Comparison of ENCODE assay signal across 19 cellular contexts in the genomic region with DNA sequence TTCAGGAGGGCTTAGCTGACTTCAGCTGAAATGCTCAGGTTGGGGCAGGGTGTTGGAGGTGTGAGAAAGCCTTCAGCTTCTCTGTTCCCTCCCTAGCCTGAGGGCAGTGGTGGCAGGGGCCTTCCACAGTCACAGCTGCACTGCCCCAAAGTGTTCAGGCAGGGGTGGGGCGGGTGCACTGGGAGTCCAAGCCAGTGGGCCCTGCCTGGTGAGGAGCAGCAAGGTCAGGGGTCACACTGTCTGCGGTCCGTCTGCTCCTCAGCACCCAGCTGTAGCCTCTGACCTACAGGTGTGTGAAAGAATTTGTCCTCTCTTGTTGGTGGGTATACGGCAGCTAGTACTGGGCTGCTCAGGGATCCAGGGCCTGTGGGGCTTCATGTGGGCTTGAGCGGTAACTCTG.
DNase-seq lines count a peak whose midpoint lies in the region; ATAC-seq and TF ChIP-seq lines count a peak whose summit lies in the region.
"Had no signal": no experiment of that assay in that cellular context is flagged by ENCODE, and none has a peak within 500 bp of the region (broad histone marks: within the 10 kb centered on the region; RNA-seq: fewer than 3 reads in every experiment).

No MANE protein-coding gene starts in this region.

- no peak overlapping the region for H2AFZ ChIP-seq in osteoblast (ENCODE audit: low read length)
- H2AFZ ChIP-seq: GM23248 had no signal

- no peaks in the 10 kb centered on the region for H3K27me3 Mint-ChIP-seq in activated naive CD8-positive, alpha-beta T cell treated with anti-CD3 and anti-CD28 coated beads, Interleukin-2, amount 50 U/mL, for 24 hours
- no peaks in the 10 kb centered on the region for H3K27me3 Mint-ChIP-seq in activated naive CD8-positive, alpha-beta T cell treated with anti-CD3 and anti-CD28 coated beads for 36 hours
- H3K27me3 Mint-ChIP-seq: B cell; CD4-positive, CD25-positive, alpha-beta regulatory T cell had no signal

- ATAC-seq in activated naive CD8-positive, alpha-beta T cell treated with anti-CD3 and anti-CD28 coated beads, Interleukin-2, amount 50 U/mL, for 24 hours = peak; percentile 15
- ATAC-seq in upper lobe of right lung (peak; percentile 50), heart right ventricle (no peak), HG03139 (IDR thresholded peaks at IDR 0.05; ENCODE audit: unreplicated experiment) (no peak)
- ATAC-seq: CD8-positive, alpha-beta T cell had no signal

- DNase-seq in activated naive CD8-positive, alpha-beta T cell treated with anti-CD3 and anti-CD28 coated beads, Interleukin-2, amount 50 U/mL, for 24 hours = no peak
- no peak for DNase-seq in activated naive CD8-positive, alpha-beta T cell treated with anti-CD3 and anti-CD28 coated beads for 36 hours
- DNase-seq in osteoblast (ENCODE audit: insufficient read length, low spot score, missing footprints) = peak; percentile 31
- DNase-seq in upper lobe of right lung = no peak
- DNase-seq in heart right ventricle = no peak
- DNase-seq in RKO (ENCODE audit: low spot score) = no peak
- DNase-seq: Caco-2; CD4-positive, CD25-positive, alpha-beta regulatory T cell; CD8-positive, alpha-beta T cell; DMS153; DND-41; GM23248; HFFc6 had no signal

- no peak overlapping the region for H3K27ac ChIP-seq in osteoblast (ENCODE audit: low read depth, low read length)
- no peak overlapping the region for H3K27ac ChIP-seq in upper lobe of right lung
- H3K27ac ChIP-seq in heart right ventricle = no peak overlapping the region
- H3K27ac ChIP-seq: 22Rv1, BLaER1, C4-2B, GM23248 had no signal

- H3K36me3 ChIP-seq in osteoblast (ENCODE audit: insufficient read depth, low read length) (no peaks in the 10 kb centered on the region), upper lobe of right lung (no peaks in the 10 kb centered on the region), heart right ventricle (no peaks in the 10 kb centered on the region)
- H3K36me3 ChIP-seq: BLaER1, HAP-1 had no signal

- no peak overlapping the region for H3K4me2 ChIP-seq in osteoblast (ENCODE audit: insufficient read depth, low read length)
- H3K4me2 ChIP-seq: BLaER1 had no signal

- no peaks in the 10 kb centered on the region for H3K27me3 ChIP-seq in osteoblast (ENCODE audit: insufficient read depth, low read length)
- no peaks in the 10 kb centered on the region for H3K27me3 ChIP-seq in upper lobe of right lung
- H3K27me3 ChIP-seq in heart right ventricle = no peaks in the 10 kb centered on the region
- H3K27me3 ChIP-seq: BLaER1 had no signal

- no peaks in the 10 kb centered on the region for H3K79me2 ChIP-seq in osteoblast (ENCODE audit: insufficient read depth, low read length)

- no peaks in the 10 kb centered on the region for H3K4me1 Mint-ChIP-seq in activated naive CD8-positive, alpha-beta T cell treated with anti-CD3 and anti-CD28 coated beads, Interleukin-2, amount 50 U/mL, for 24 hours
- no peaks in the 10 kb centered on the region for H3K4me1 Mint-ChIP-seq in activated naive CD8-positive, alpha-beta T cell treated with anti-CD3 and anti-CD28 coated beads for 36 hours
- H3K4me1 Mint-ChIP-seq: B cell; CD4-positive, CD25-positive, alpha-beta regulatory T cell had no signal

- no peaks in the 10 kb centered on the region for H3K36me3 Mint-ChIP-seq in activated naive CD8-positive, alpha-beta T cell treated with anti-CD3 and anti-CD28 coated beads, Interleukin-2, amount 50 U/mL, for 24 hours (ENCODE audit: low read depth)
- H3K36me3 Mint-ChIP-seq in activated naive CD8-positive, alpha-beta T cell treated with anti-CD3 and anti-CD28 coated beads for 36 hours = peaks cover 1% of the 10 kb centered on the region
- H3K36me3 Mint-ChIP-seq: CD4-positive, CD25-positive, alpha-beta regulatory T cell; CD8-positive, alpha-beta T cell had no signal

- H4K20me1 ChIP-seq in osteoblast (ENCODE audit: insufficient read depth, low read length) = no peaks in the 10 kb centered on the region
- H4K20me1 ChIP-seq: BLaER1 had no signal

- TF ChIP-seq CTCF in osteoblast (IDR thresholded peaks at IDR 0.05; ENCODE audit: extremely low read depth, low read depth, low read length) = no peak
- no peak for TF ChIP-seq CTCF in upper lobe of right lung (IDR thresholded peaks at IDR 0.05)
- no peak for TF ChIP-seq CTCF in heart right ventricle (IDR thresholded peaks at IDR 0.05)

- WGBS in heart right ventricle, 2 donors = 90 to 93% methylated on average over 5 of the region's 5 CpGs

- peaks cover 42% of the 10 kb centered on the region for H3K9me3 Mint-ChIP-seq in activated naive CD8-positive, alpha-beta T cell treated with anti-CD3 and anti-CD28 coated beads, Interleukin-2, amount 50 U/mL, for 24 hours
- peaks cover 16% of the 10 kb centered on the region for H3K9me3 Mint-ChIP-seq in activated naive CD8-positive, alpha-beta T cell treated with anti-CD3 and anti-CD28 coated beads for 36 hours

- no peak overlapping the region for H3K4me3 Mint-ChIP-seq in activated naive CD8-positive, alpha-beta T cell treated with anti-CD3 and anti-CD28 coated beads, Interleukin-2, amount 50 U/mL, for 24 hours
- H3K4me3 Mint-ChIP-seq in activated naive CD8-positive, alpha-beta T cell treated with anti-CD3 and anti-CD28 coated beads for 36 hours = no peak overlapping the region
- H3K4me3 Mint-ChIP-seq: B cell; CD4-positive, CD25-positive, alpha-beta regulatory T cell; CD8-positive, alpha-beta T cell; HFFc6 had no signal

- H3K4me1 ChIP-seq in osteoblast (ENCODE audit: insufficient read depth, low read length) = no peaks in the 10 kb centered on the region
- no peaks in the 10 kb centered on the region for H3K4me1 ChIP-seq in upper lobe of right lung
- no peaks in the 10 kb centered on the region for H3K4me1 ChIP-seq in heart right ventricle
- H3K4me1 ChIP-seq: BLaER1, Caco-2, HAP-1 had no signal

- H3K9me3 ChIP-seq in osteoblast (ENCODE audit: low read depth, low read length) (peaks cover 7% of the 10 kb centered on the region), upper lobe of right lung (no peaks in the 10 kb centered on the region), heart right ventricle (peaks cover 0 to 37% (median 8%) of the 10 kb centered on the region in 11 donors)
- H3K9me3 ChIP-seq: Caco-2, HAP-1 had no signal

- no peak overlapping the region for H3K27ac Mint-ChIP-seq in activated naive CD8-positive, alpha-beta T cell treated with anti-CD3 and anti-CD28 coated beads, Interleukin-2, amount 50 U/mL, for 24 hours
- no peak overlapping the region for H3K27ac Mint-ChIP-seq in activated naive CD8-positive, alpha-beta T cell treated with anti-CD3 and anti-CD28 coated beads for 36 hours
- H3K27ac Mint-ChIP-seq: B cell; CD4-positive, CD25-positive, alpha-beta regulatory T cell; CD8-positive, alpha-beta T cell; HFFc6 had no signal

- intact Hi-C loops in upper lobe of right lung (cut with DNase I) (no loop called here), heart right ventricle (cut with DNase I) (no loop called here)

- H3K4me3 ChIP-seq in osteoblast (ENCODE audit: insufficient read depth, low read length) (no peak overlapping the region), upper lobe of right lung (no peak overlapping the region), heart right ventricle (no peak overlapping the region)
- H3K4me3 ChIP-seq: BLaER1, GM23248, HAP-1 had no signal

Comparison
In these comparisons a context has a peak if more than half of its experiments do, and no peak if none do; other contexts are left out.
1. ATAC-seq: peak in activated naive CD8-positive, alpha-beta T cell treated with anti-CD3 and anti-CD28 coated beads, Interleukin-2, amount 50 U/mL, for 24 hours (single experiment) and upper lobe of right lung (single experiment); none in heart right ventricle (0 of 8) and HG03139 (single experiment).